In the genomic region with DNA sequence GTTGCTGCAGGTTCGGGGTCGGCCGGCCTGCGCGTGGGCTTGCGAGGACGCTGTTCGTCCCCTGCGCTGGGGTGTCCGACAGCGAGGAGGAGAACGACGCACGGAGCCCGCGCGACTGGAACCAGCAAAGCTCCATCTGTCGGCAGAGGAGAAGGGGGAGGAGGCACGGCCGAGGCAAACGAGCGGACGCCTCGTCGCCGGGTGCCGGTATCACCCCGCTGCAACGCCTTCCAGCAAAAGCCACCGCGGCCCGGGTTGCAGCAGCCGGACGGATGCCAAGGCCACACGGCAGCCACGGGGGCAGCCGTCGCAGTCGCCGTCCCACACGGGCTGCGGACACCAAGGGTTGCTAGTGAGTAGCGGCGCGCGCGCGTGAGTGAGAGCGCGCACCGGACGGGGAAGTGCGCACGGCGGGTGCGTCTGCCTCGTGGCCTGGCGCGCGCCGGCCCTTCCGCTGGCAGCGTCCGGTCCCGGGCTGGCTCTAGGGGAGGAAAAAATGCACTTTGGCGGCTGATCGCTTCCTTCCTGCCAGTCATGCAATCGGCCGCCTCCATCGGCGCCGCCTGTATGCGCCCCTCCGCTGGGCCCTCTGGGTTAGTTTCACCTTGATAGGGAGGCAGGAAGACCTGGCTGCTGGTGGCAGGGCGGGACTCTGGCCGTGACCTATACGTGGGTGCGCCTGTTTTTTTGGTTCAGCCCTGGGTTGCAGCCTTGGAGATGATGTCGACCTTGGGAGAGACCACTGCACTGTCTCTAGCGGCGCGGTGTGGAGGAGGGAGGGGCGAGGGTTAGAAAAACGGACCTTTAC, we compare ENCODE assay signal across 1 cellular context.
TF ChIP-seq lines count a peak whose summit lies in the region.

No MANE protein-coding gene starts in this region.

TF ChIP-seq in HEK293, 187 proteins besides CTCF, POLR2A, EP300 and RAD21 (continued from another document and continues in another):
- TF ChIP-seq, protein P1, sequence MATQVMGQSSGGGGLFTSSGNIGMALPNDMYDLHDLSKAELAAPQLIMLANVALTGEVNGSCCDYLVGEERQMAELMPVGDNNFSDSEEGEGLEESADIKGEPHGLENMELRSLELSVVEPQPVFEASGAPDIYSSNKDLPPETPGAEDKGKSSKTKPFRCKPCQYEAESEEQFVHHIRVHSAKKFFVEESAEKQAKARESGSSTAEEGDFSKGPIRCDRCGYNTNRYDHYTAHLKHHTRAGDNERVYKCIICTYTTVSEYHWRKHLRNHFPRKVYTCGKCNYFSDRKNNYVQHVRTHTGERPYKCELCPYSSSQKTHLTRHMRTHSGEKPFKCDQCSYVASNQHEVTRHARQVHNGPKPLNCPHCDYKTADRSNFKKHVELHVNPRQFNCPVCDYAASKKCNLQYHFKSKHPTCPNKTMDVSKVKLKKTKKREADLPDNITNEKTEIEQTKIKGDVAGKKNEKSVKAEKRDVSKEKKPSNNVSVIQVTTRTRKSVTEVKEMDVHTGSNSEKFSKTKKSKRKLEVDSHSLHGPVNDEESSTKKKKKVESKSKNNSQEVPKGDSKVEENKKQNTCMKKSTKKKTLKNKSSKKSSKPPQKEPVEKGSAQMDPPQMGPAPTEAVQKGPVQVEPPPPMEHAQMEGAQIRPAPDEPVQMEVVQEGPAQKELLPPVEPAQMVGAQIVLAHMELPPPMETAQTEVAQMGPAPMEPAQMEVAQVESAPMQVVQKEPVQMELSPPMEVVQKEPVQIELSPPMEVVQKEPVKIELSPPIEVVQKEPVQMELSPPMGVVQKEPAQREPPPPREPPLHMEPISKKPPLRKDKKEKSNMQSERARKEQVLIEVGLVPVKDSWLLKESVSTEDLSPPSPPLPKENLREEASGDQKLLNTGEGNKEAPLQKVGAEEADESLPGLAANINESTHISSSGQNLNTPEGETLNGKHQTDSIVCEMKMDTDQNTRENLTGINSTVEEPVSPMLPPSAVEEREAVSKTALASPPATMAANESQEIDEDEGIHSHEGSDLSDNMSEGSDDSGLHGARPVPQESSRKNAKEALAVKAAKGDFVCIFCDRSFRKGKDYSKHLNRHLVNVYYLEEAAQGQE (tag by site-specific recombination; IDR thresholded peaks at IDR 0.05), result peak; percentile 58
- TF ChIP-seq SP3 (tag by site-specific recombination; IDR thresholded peaks at IDR 0.05) (0 out of 2 replicates have a peak, but pooled peaks have one; percentile 34), GFI1B (tag by site-specific recombination; IDR thresholded peaks at IDR 0.05) (no peak), ZNF398 (tag by site-specific recombination; IDR thresholded peaks at IDR 0.05) (peak; percentile 64; the same call in 1 of the 2 replicates), ZNF18 (tag by site-specific recombination; IDR thresholded peaks at IDR 0.05) (no peak), MYNN (tag by site-specific recombination; IDR thresholded peaks at IDR 0.05; ENCODE audit: borderline replicate concordance) (no peak; the same call in 1 of the 2 replicates), KLF17 (tag by site-specific recombination; IDR thresholded peaks at IDR 0.05) (no peak; the same call in 1 of the 2 replicates), MZF1 (tag by site-specific recombination; IDR thresholded peaks at IDR 0.05; ENCODE audit: borderline replicate concordance) (peak; percentile 25; the same call in 1 of the 2 replicates), ZBTB26 (tag by site-specific recombination; optimal IDR thresholded peaks at IDR 0.05) (peak; percentile 100), ZBTB17 (tag by site-specific recombination; IDR thresholded peaks at IDR 0.05) (peak; percentile 74), ZNF558 (tag by site-specific recombination; IDR thresholded peaks at IDR 0.05) (no peak), ZNF37A (tag by site-specific recombination; IDR thresholded peaks at IDR 0.05) (no peak), ZNF157 (tag by site-specific recombination; IDR thresholded peaks at IDR 0.05) (no peak), SALL2 (tag by site-specific recombination; IDR thresholded peaks at IDR 0.05; ENCODE audit: borderline replicate concordance) (no peak), ZNF174 (tag by site-specific recombination; IDR thresholded peaks at IDR 0.05) (no peak), TRIM28 (IDR thresholded peaks at IDR 0.05; ENCODE audit: borderline replicate concordance, low read length) (peak; percentile 62), ZNF658 (tag by site-specific recombination; IDR thresholded peaks at IDR 0.05) (no peak), ZNF2 (tag by site-specific recombination; IDR thresholded peaks at IDR 0.05) (peak; percentile 84), ZNF843 (tag by site-specific recombination; IDR thresholded peaks at IDR 0.05) (peak; percentile 65), ZNF311 (tag by site-specific recombination; IDR thresholded peaks at IDR 0.05; ENCODE audit: borderline replicate concordance) (no peak), ZNF513 (tag by site-specific recombination; IDR thresholded peaks at IDR 0.05) (no peak), ZBTB21 (tag by site-specific recombination; IDR thresholded peaks at IDR 0.05) (no peak), ZNF223 (tag by site-specific recombination; IDR thresholded peaks at IDR 0.05) (peak; percentile 84; the same call in 1 of the 2 replicates), BCL11B (tag by site-specific recombination; IDR thresholded peaks at IDR 0.05; ENCODE audit: low read depth) (no peak; the same call in 1 of the 2 replicates), ZNF530 (tag by site-specific recombination; IDR thresholded peaks at IDR 0.05; ENCODE audit: low read depth) (no peak), ZBTB44 (tag by site-specific recombination; IDR thresholded peaks at IDR 0.05) (no peak), ZNF621 (tag by site-specific recombination; IDR thresholded peaks at IDR 0.05) (no peak), ZNF561 (tag by site-specific recombination; IDR thresholded peaks at IDR 0.05; ENCODE audit: borderline replicate concordance) (no peak; the same call in 1 of the 2 replicates), KLF1 (tag by site-specific recombination; IDR thresholded peaks at IDR 0.05) (no peak; the same call in 1 of the 2 replicates), ZNF596 (tag by site-specific recombination; IDR thresholded peaks at IDR 0.05) (no peak), ZNF585B (tag by site-specific recombination; IDR thresholded peaks at IDR 0.05) (no peak), ZNF202 (tag by site-specific recombination; IDR thresholded peaks at IDR 0.05; ENCODE audit: borderline replicate concordance) (no peak), ZBTB48 (tag by site-specific recombination; IDR thresholded peaks at IDR 0.05) (peak; percentile 88), ZNF114 (tag by site-specific recombination; IDR thresholded peaks at IDR 0.05) (no peak), ZNF341 (tag by site-specific recombination; IDR thresholded peaks at IDR 0.05; ENCODE audit: low read depth) (peak; percentile 93), ZNF394 (tag by site-specific recombination; IDR thresholded peaks at IDR 0.05; ENCODE audit: borderline replicate concordance) (peak; percentile 66; the same call in 1 of the 2 replicates), PRDM10 (tag by site-specific recombination; IDR thresholded peaks at IDR 0.05) (peak; percentile 99)
